ENCODE assay signal across 7 cellular contexts in genomic region chr17:33049781-33050414, GRCh38. TPM values are rescaled to one million over a fixed set of nuclear protein-coding genes. Genes with fewer than 3 reads are reported as not detected.
A peak's percentile ranks its signal among the peaks of the same experiment; 100 is the strongest.
DNase-seq lines count a peak whose midpoint lies in the region; ATAC-seq, FAIRE-seq and TF ChIP-seq lines count a peak whose summit lies in the region.

No MANE protein-coding gene starts in this region.

- intact Hi-C loops in dorsolateral prefrontal cortex (cut with DNase I) = no loop called here
- intact Hi-C loops in mucosa of descending colon (cut with DNase I, micrococcal nuclease) = no loop called here

- H3K9me3 ChIP-seq in Karpas-422 (ENCODE audit: low read length) (no peaks in the 10 kb centered on the region), mucosa of descending colon (no peaks in the 10 kb centered on the region)

- H3K36me3 ChIP-seq in Karpas-422 (ENCODE audit: insufficient read depth, low read length) (no peaks in the 10 kb centered on the region), mucosa of descending colon (ENCODE audit: low read depth) (no peaks in the 10 kb centered on the region)

- H2AFZ ChIP-seq in Karpas-422 (ENCODE audit: low read length) = no peak overlapping the region

- no peaks in the 10 kb centered on the region for H3K79me2 ChIP-seq in Karpas-422 (ENCODE audit: low read length)

- H4K20me1 ChIP-seq in Karpas-422 (ENCODE audit: insufficient read depth, low read depth, low read length) = no peaks in the 10 kb centered on the region

- H3K4me2 ChIP-seq in Karpas-422 (ENCODE audit: low read depth, low read length, poor library complexity, severe bottlenecking) = no peak overlapping the region

- H3K9me2 ChIP-seq in Karpas-422 (replicated peaks; ENCODE audit: insufficient read depth, low read length) = no peaks in the 10 kb centered on the region

- TF ChIP-seq CTCF in dorsolateral prefrontal cortex (IDR thresholded peaks at IDR 0.05 in 54 of 56, conservative IDR thresholded peaks at IDR 0.05 in 2 of 56; ENCODE audit: low read depth in 1 of 56, partially characterized antibody in 56 of 56) (peak in 55 of 56 donors; percentile 15 to 71 (median 55)), mucosa of descending colon (IDR thresholded peaks at IDR 0.05) (peak; percentile 64)

- no peak overlapping the region for H3K9ac ChIP-seq in Karpas-422 (ENCODE audit: low read length)

- no peak overlapping the region for H3K4me3 ChIP-seq in Karpas-422 (ENCODE audit: low read length)
- H3K4me3 ChIP-seq in dorsolateral prefrontal cortex = no peak overlapping the region
- H3K4me3 ChIP-seq in mucosa of descending colon = no peak overlapping the region

- H3K4me1 ChIP-seq in Karpas-422 (ENCODE audit: low read length) (no peaks in the 10 kb centered on the region), mucosa of descending colon (ENCODE audit: low read depth) (no peaks in the 10 kb centered on the region)

- DNase-seq in ELR (ENCODE audit: low read depth) (peak; percentile 53), Karpas-422 (peak; percentile 67), T-helper 9 cell (peak; percentile 7), dorsolateral prefrontal cortex (peak in 2 of 10 donors; percentile 12 to 15), mucosa of descending colon (peak in 2 of 3 donors; percentile 45 to 85), urothelium cell line (ENCODE audit: low spot score) (peak; percentile 62)

- H3K27ac ChIP-seq in Karpas-422 (ENCODE audit: low read length) (no peak overlapping the region), dorsolateral prefrontal cortex (no peak overlapping the region)

- ATAC-seq in mucosa of descending colon = peak; percentile 80
- no peak for ATAC-seq in GM21447 (IDR thresholded peaks at IDR 0.05; ENCODE audit: unreplicated experiment)

- no peaks in the 10 kb centered on the region for H3K27me3 ChIP-seq in Karpas-422 (ENCODE audit: low read length)
- peaks cover 0 to 3% (median 0%) of the 10 kb centered on the region in 45 donors for H3K27me3 ChIP-seq in dorsolateral prefrontal cortex

- FAIRE-seq in urothelium cell line (lab: Jason Lieb, UNC) = no peak

RNA-seq across cellular contexts. Expression of gene SPACA3, which starts 58.3 kb away (rescaled TPM):
- not detected in 2 replicates for total RNA-seq in Karpas-422 (2014; rRNA removed; shearing (Covaris generic); ENCODE audit: low replicate concordance)
- total RNA-seq in dorsolateral prefrontal cortex (not detected), mucosa of descending colon (not detected)
